Comparison of ENCODE assay signal across 25 cellular contexts in genomic region chr7:112371721-112372120, GRCh38.
"Had no signal": no experiment of that assay in that cellular context is flagged by ENCODE, and none has a peak within 500 bp of the region (broad histone marks: within the 10 kb centered on the region; RNA-seq: fewer than 3 reads in every experiment).

No MANE protein-coding gene starts in this region.

- ATAC-seq: gastrocnemius medialis; left lobe of liver; mucosa of descending colon; natural killer cell treated with Interleukin-12 subunit alpha and Interleukin-12 subunit beta and Interleukin-15 and Interleukin-18, amount 100 ng/mL, for 72 hours; sciatic nerve; stimulated activated memory B cell treated with anti-CD40 and anti-IgM and Interleukin-4, amounts not matched to agents 10 μg/mL and 1 μg/mL and 100 μg/mL, for 72 hours; stimulated activated naive CD8-positive, alpha-beta T cell treated with anti-CD3 and anti-CD28 coated beads, Interleukin-15, Interleukin-2, amounts not matched to agents 100 U/mL and 50 U/mL, for 24 hours had no signal

- H3K4me1 ChIP-seq: gastrocnemius medialis, prostate gland, right atrium auricular region, testis, tibial artery had no signal

- H3K27ac ChIP-seq: coronary artery, gastrocnemius medialis, neutrophil, prostate gland, right atrium auricular region, testis, tibial artery had no signal

- DNase-seq: dermis blood vessel endothelial cell; effector memory CD4-positive, alpha-beta T cell; erythroblast; foreskin fibroblast; gastrocnemius medialis; kidney; mesenchymal stem cell; mucosa of descending colon; naive B cell; stimulated activated CD4-positive, alpha-beta T cell treated with anti-CD3 and anti-CD28 coated beads, Interleukin-2, amount 100 ng/mL, for 24 hours; stimulated activated CD4-positive, alpha-beta T cell treated with anti-CD3 and anti-CD28 coated beads, Interleukin-4, amount 100 ng/mL, for 24 hours; stimulated activated naive CD8-positive, alpha-beta T cell treated with anti-CD3 and anti-CD28 coated beads, Interleukin-15, Interleukin-2, amounts not matched to agents 100 U/mL and 50 U/mL, for 24 hours; substantia nigra; testis; tibial artery had no signal

- H3K36me3 ChIP-seq: gastrocnemius medialis, neutrophil, prostate gland, right atrium auricular region, tibial artery had no signal

- H3K4me3 ChIP-seq: coronary artery, gastrocnemius medialis, lung, mucosa of descending colon, prostate gland, right atrium auricular region, testis, tibial artery had no signal

- H3K27me3 ChIP-seq: gastrocnemius medialis, neutrophil, right atrium auricular region, testis, tibial artery had no signal

- FAIRE-seq: endometrium, kidney had no signal

- H3K9me3 ChIP-seq: gastrocnemius medialis, mucosa of descending colon, neutrophil, prostate gland, right atrium auricular region, testis, tibial artery had no signal
